ENCODE assay signal across 14 cellular contexts in the genomic region with DNA sequence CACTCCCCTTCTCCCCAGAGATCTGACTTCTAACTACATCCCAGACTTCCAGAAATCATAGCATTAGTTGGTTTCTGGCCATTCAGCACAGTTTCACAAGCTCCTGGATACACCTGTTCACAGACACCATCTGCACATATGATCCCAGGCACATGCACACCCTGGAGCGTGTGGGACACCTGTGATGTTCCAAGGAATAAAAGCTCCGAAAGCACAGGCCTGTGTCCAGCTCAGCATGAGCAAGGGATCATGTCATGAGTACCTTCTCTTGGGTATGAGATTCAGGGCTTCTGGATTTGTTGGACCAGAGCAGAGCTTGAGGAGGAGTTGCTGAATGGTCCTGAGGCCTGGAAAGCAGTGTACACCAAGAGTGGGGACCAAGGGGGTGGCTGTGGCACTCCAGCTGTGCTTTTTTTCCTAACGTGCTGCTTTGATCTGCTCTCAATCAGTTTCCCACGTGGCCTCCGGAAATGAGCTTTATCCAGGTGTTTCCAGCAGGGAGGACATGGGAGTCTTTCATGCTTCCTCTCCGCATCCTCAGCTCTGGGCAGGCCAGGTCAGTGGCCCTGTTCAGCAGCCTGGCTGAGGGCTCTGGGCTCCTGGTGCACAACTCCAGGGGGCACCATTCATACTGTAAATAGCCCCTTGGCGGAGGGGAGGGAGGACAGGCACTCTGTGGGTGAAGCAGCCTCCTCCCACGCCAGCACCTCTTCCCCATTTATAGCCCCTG. TPM values are rescaled to one million over a fixed set of nuclear protein-coding genes. Genes with fewer than 3 reads are reported as not detected.
A peak's percentile ranks its signal among the peaks of the same experiment; 100 is the strongest.
DNase-seq lines count a peak whose midpoint lies in the region; ATAC-seq and TF ChIP-seq lines count a peak whose summit lies in the region.
"Had no signal": no experiment of that assay in that cellular context is flagged by ENCODE, and none has a peak within 500 bp of the region (broad histone marks: within the 10 kb centered on the region; RNA-seq: fewer than 3 reads in every experiment).

No MANE protein-coding gene starts in this region.

- no peak for TF ChIP-seq POLR2A in heart left ventricle (IDR thresholded peaks at IDR 0.05)

- peak overlapping the region; percentile 86 for H3K4me3 Mint-ChIP-seq in dendritic cell treated with granulocyte-macrophage colony-stimulating factor and Interleukin-4, amounts not matched to agents 40 ng/mL and 50 ng/mL, for 4 days
- H3K4me3 Mint-ChIP-seq in type B pancreatic cell = peak overlapping the region; percentile 80

- H3K4me1 Mint-ChIP-seq in dendritic cell treated with granulocyte-macrophage colony-stimulating factor and Interleukin-4, amounts not matched to agents 40 ng/mL and 50 ng/mL, for 4 days (ENCODE audit: low read depth) = peaks cover 82% of the 10 kb centered on the region
- H3K4me1 Mint-ChIP-seq in type B pancreatic cell (ENCODE audit: unreplicated experiment) = peaks cover 44% of the 10 kb centered on the region

- WGBS in heart left ventricle, 4 donors = 51 to 62% (median 55%) methylated on average over 7 to 8 of the region's 8 CpGs
- 62 to 63% methylated on average over 5 to 7 of the region's 8 CpGs for WGBS in mesodermal cell (ENCODE audit: insufficient coverage in 2 of 2), 2 experiments

- H3K27me3 Mint-ChIP-seq in dendritic cell treated with granulocyte-macrophage colony-stimulating factor and Interleukin-4, amounts not matched to agents 40 ng/mL and 50 ng/mL, for 4 days = peaks cover 4% of the 10 kb centered on the region
- peaks cover 40% of the 10 kb centered on the region for H3K27me3 Mint-ChIP-seq in type B pancreatic cell

- H3K4me3 ChIP-seq in heart left ventricle (peak overlapping the region in 3 of 12 donors; percentile 8 to 61 (median 59)), mesodermal cell (ENCODE audit: extremely low read depth, insufficient read depth, low read length, poor library complexity, severe bottlenecking) (no peak overlapping the region), upper lobe of right lung (no peak overlapping the region), left lung (peak overlapping the region in 1 of 2 donors; percentile 65)
- H3K4me3 ChIP-seq: SJSA1, tibial nerve had no signal

- H3K27ac ChIP-seq in heart left ventricle (peak overlapping the region in 11 of 12 donors; percentile 47 to 92 (median 90)), mesodermal cell (ENCODE audit: low read depth, low read length, severe bottlenecking) (peak overlapping the region; percentile 71), upper lobe of right lung (no peak overlapping the region), left lung (peak overlapping the region in 1 of 2 donors; percentile 87)
- H3K27ac ChIP-seq: SJSA1, tibial nerve had no signal

- H3K9me3 Mint-ChIP-seq in dendritic cell treated with granulocyte-macrophage colony-stimulating factor and Interleukin-4, amounts not matched to agents 40 ng/mL and 50 ng/mL, for 4 days = no peaks in the 10 kb centered on the region
- no peaks in the 10 kb centered on the region for H3K9me3 Mint-ChIP-seq in type B pancreatic cell
- H3K9me3 Mint-ChIP-seq: activated T-cell treated with anti-CD3 and anti-CD28 coated beads, Interleukin-2, amount 50 U/mL, for 72 hours had no signal

- H3K4me1 ChIP-seq in heart left ventricle = peaks cover 0 to 93% (median 81%) of the 10 kb centered on the region in 12 donors
- peaks cover 52% of the 10 kb centered on the region for H3K4me1 ChIP-seq in mesodermal cell (ENCODE audit: control insufficient read depth, insufficient read depth, low read length, poor library complexity, severe bottlenecking)
- H3K4me1 ChIP-seq in upper lobe of right lung = peaks cover 23% of the 10 kb centered on the region
- peaks cover 16 to 80% of the 10 kb centered on the region in 2 donors for H3K4me1 ChIP-seq in left lung

- H3K36me3 ChIP-seq in heart left ventricle (no peaks in the 10 kb centered on the region), mesodermal cell (ENCODE audit: control insufficient read depth, insufficient read depth, low read length) (no peaks in the 10 kb centered on the region), upper lobe of right lung (no peaks in the 10 kb centered on the region), left lung (no peaks in the 10 kb centered on the region)
- H3K36me3 ChIP-seq: SJSA1, tibial nerve had no signal

- peaks cover 66% of the 10 kb centered on the region for H3K36me3 Mint-ChIP-seq in dendritic cell treated with granulocyte-macrophage colony-stimulating factor and Interleukin-4, amounts not matched to agents 40 ng/mL and 50 ng/mL, for 4 days (ENCODE audit: low read depth)
- H3K36me3 Mint-ChIP-seq in type B pancreatic cell = no peaks in the 10 kb centered on the region

- ATAC-seq in heart left ventricle = no peak
- ATAC-seq in Right ventricle myocardium superior (ENCODE audit: poor library complexity) = no peak
- no peak for ATAC-seq in upper lobe of right lung
- no peak for ATAC-seq in left lung
- ATAC-seq: activated T-cell treated with anti-CD3 and anti-CD28 coated beads, Interleukin-2, amount 50 U/mL, for 72 hours had no signal

- intact Hi-C loops in heart left ventricle (cut with DNase I) = loop anchor here in 2 of 10 donors (10.0 kb wide), 1 partner anchor 230 kb away; the partner anchor contains the start of gene PAIP2B (in 2 of the 2)
- intact Hi-C loops in Right ventricle myocardium superior (cut with DNase I) = no loop called here
- intact Hi-C loops in dendritic cell treated with granulocyte-macrophage colony-stimulating factor and Interleukin-4, amounts not matched to agents 40 ng/mL and 50 ng/mL, for 4 days (cut with micrococcal nuclease) = no loop called here
- intact Hi-C loops in upper lobe of right lung (cut with DNase I) = no loop called here
- intact Hi-C loops in left lung (cut with DNase I) = no loop called here

- H3K9me3 ChIP-seq in heart left ventricle (no peaks in the 10 kb centered on the region), mesodermal cell (ENCODE audit: control insufficient read depth, low read length) (no peaks in the 10 kb centered on the region), upper lobe of right lung (no peaks in the 10 kb centered on the region), left lung (no peaks in the 10 kb centered on the region)
- H3K9me3 ChIP-seq: SJSA1, tibial nerve had no signal

- no peak for DNase-seq in heart left ventricle
- DNase-seq in Right ventricle myocardium superior = no peak
- no peak for DNase-seq in type B pancreatic cell (ENCODE audit: extremely low spot score, unreplicated experiment)
- no peak for DNase-seq in activated CD4-positive, alpha-beta T cell treated with anti-CD3 and anti-CD28 coated beads, Interleukin-2, amount 50 U/mL, for 48 hours
- no peak for DNase-seq in upper lobe of right lung
- no peak for DNase-seq in left lung
- DNase-seq: activated T-cell treated with anti-CD3 and anti-CD28 coated beads, Interleukin-2, amount 50 U/mL, for 72 hours; DMS79; NCI-H2227 treated with DMSO at 0.1 percent for 48 hours had no signal

- H3K27ac Mint-ChIP-seq in dendritic cell treated with granulocyte-macrophage colony-stimulating factor and Interleukin-4, amounts not matched to agents 40 ng/mL and 50 ng/mL, for 4 days = peak overlapping the region; percentile 80
- no peak overlapping the region for H3K27ac Mint-ChIP-seq in type B pancreatic cell
- H3K27ac Mint-ChIP-seq: activated T-cell treated with anti-CD3 and anti-CD28 coated beads, Interleukin-2, amount 50 U/mL, for 72 hours; progenitor cell of endocrine pancreas had no signal

- TF ChIP-seq CTCF in heart left ventricle (IDR thresholded peaks at IDR 0.05) (no peak), type B pancreatic cell (conservative IDR thresholded peaks at IDR 0.05) (no peak), upper lobe of right lung (IDR thresholded peaks at IDR 0.05) (no peak), left lung (IDR thresholded peaks at IDR 0.05) (no peak)

- H3K27me3 ChIP-seq in heart left ventricle (peaks cover 0 to 12% (median 0%) of the 10 kb centered on the region in 9 donors), upper lobe of right lung (peaks cover 15% of the 10 kb centered on the region), left lung (peaks cover 0 to 28% of the 10 kb centered on the region in 2 donors)
- H3K27me3 ChIP-seq: SJSA1 had no signal

RNA-seq across cellular contexts. Expression of gene DYSF, which starts 1.8 kb away (rescaled TPM):
- total RNA-seq in heart left ventricle (10 to 100 TPM; 51.8 to 99.9 (median 80.4) TPM), Right ventricle myocardium superior (45.8 TPM), type B pancreatic cell (ENCODE audit: low replicate concordance) (1.7 and 4.2 TPM in 2 replicates), upper lobe of right lung (37.7 TPM), left lung (10 to 100 TPM; 24.5 to 71.4 TPM)
- polyA plus RNA-seq in heart left ventricle = 10 to 100 TPM; 25.5 to 33.6 TPM
- 37.6 TPM for polyA plus RNA-seq in mesodermal cell (2013, experiment 1 of 2)
- polyA plus RNA-seq in mesodermal cell (2013, experiment 2 of 2) = 23.4 TPM
